Comparison of ENCODE assay signal across 12 cellular contexts in genomic region chr18:48922203-48922800, GRCh38. TPM values are rescaled to one million over a fixed set of nuclear protein-coding genes. Genes with fewer than 3 reads are reported as not detected.
A peak's percentile ranks its signal among the peaks of the same experiment; 100 is the strongest.
DNase-seq lines count a peak whose midpoint lies in the region; TF ChIP-seq lines count a peak whose summit lies in the region.
"Had no signal": no experiment of that assay in that cellular context is flagged by ENCODE, and none has a peak within 500 bp of the region (broad histone marks: within the 10 kb centered on the region; RNA-seq: fewer than 3 reads in every experiment).

No MANE protein-coding gene starts in this region.

- peaks cover 50% of the 10 kb centered on the region for H3K36me3 Mint-ChIP-seq in activated naive CD4-positive, alpha-beta T cell treated with anti-CD3 and anti-CD28 coated beads, Interleukin-2, amount 10 ng/mL, durations not matched to agents 7 days and 5 days
- H3K36me3 Mint-ChIP-seq in activated naive CD4-positive, alpha-beta T cell treated with anti-CD3 and anti-CD28 coated beads for 36 hours (ENCODE audit: low read depth) = peaks cover 13% of the 10 kb centered on the region
- H3K36me3 Mint-ChIP-seq in chondrocyte (ENCODE audit: low read depth) (peaks cover 34% of the 10 kb centered on the region), mesothelial cell of epicardium (peaks cover 13% of the 10 kb centered on the region), type B pancreatic cell (peaks cover 23% of the 10 kb centered on the region)

- TF ChIP-seq CTCF in chondrocyte (IDR thresholded peaks at IDR 0.05) (no peak), mesothelial cell of epicardium (IDR thresholded peaks at IDR 0.05; ENCODE audit: unreplicated experiment) (no peak), type B pancreatic cell (conservative IDR thresholded peaks at IDR 0.05) (no peak), BE2C (IDR thresholded peaks at IDR 0.05; ENCODE audit: low read depth, low read length) (no peak)

- H3K4me1 Mint-ChIP-seq in activated naive CD4-positive, alpha-beta T cell treated with anti-CD3 and anti-CD28 coated beads, Interleukin-2, amount 10 ng/mL, durations not matched to agents 7 days and 5 days = peaks cover 71% of the 10 kb centered on the region
- peaks cover 44% of the 10 kb centered on the region for H3K4me1 Mint-ChIP-seq in activated naive CD4-positive, alpha-beta T cell treated with anti-CD3 and anti-CD28 coated beads for 36 hours (ENCODE audit: low read depth)
- H3K4me1 Mint-ChIP-seq in chondrocyte (ENCODE audit: low read depth) = peaks cover 96% of the 10 kb centered on the region
- H3K4me1 Mint-ChIP-seq in mesothelial cell of epicardium = peaks cover 74% of the 10 kb centered on the region
- H3K4me1 Mint-ChIP-seq in type B pancreatic cell (ENCODE audit: unreplicated experiment) = peaks cover 53% of the 10 kb centered on the region

- no peaks in the 10 kb centered on the region for H3K4me1 ChIP-seq in BE2C

- no peak overlapping the region for H3K27ac Mint-ChIP-seq in activated naive CD4-positive, alpha-beta T cell treated with anti-CD3 and anti-CD28 coated beads, Interleukin-2, amount 10 ng/mL, durations not matched to agents 7 days and 5 days
- H3K27ac Mint-ChIP-seq in activated naive CD4-positive, alpha-beta T cell treated with anti-CD3 and anti-CD28 coated beads for 36 hours = no peak overlapping the region
- H3K27ac Mint-ChIP-seq in chondrocyte (ENCODE audit: unreplicated experiment) (peak overlapping the region; percentile 96), mesothelial cell of epicardium (peak overlapping the region; percentile 99), type B pancreatic cell (peak overlapping the region; percentile 19)

- CTCF ChIA-PET in activated naive CD4-positive, alpha-beta T cell treated with anti-CD3 and anti-CD28 coated beads, Interleukin-2, amount 10 ng/mL, durations not matched to agents 7 days and 5 days (lab: Charles Lee) = interaction anchor here (1.6 to 2.1 kb wide), 2 partner anchors 145 to 146 kb away, joined by 3 to 4 read pairs; no protein-coding TSS in a partner anchor
- CTCF ChIA-PET in activated naive CD4-positive, alpha-beta T cell treated with anti-CD3 and anti-CD28 coated beads for 36 hours (lab: Charles Lee) = interaction anchor here (0.8 kb wide), 1 partner anchor 9 kb away, joined by 4 read pairs; no protein-coding TSS in a partner anchor

- intact Hi-C loops in activated naive CD4-positive, alpha-beta T cell treated with anti-CD3 and anti-CD28 coated beads for 36 hours (cut with micrococcal nuclease) = no loop called here

- peak overlapping the region; percentile 55 for H3K4me3 Mint-ChIP-seq in activated naive CD4-positive, alpha-beta T cell treated with anti-CD3 and anti-CD28 coated beads, Interleukin-2, amount 10 ng/mL, durations not matched to agents 7 days and 5 days
- H3K4me3 Mint-ChIP-seq in activated naive CD4-positive, alpha-beta T cell treated with anti-CD3 and anti-CD28 coated beads for 36 hours = no peak overlapping the region
- H3K4me3 Mint-ChIP-seq in chondrocyte (ENCODE audit: unreplicated experiment) (peak overlapping the region; percentile 68), mesothelial cell of epicardium (peak overlapping the region; percentile 30), type B pancreatic cell (peak overlapping the region; percentile 71)

- no peaks in the 10 kb centered on the region for H3K9me3 ChIP-seq in BE2C

- H3K27me3 Mint-ChIP-seq in activated naive CD4-positive, alpha-beta T cell treated with anti-CD3 and anti-CD28 coated beads, Interleukin-2, amount 10 ng/mL, durations not matched to agents 7 days and 5 days = peaks cover 3% of the 10 kb centered on the region
- H3K27me3 Mint-ChIP-seq in activated naive CD4-positive, alpha-beta T cell treated with anti-CD3 and anti-CD28 coated beads for 36 hours (ENCODE audit: low read depth) = no peaks in the 10 kb centered on the region
- H3K27me3 Mint-ChIP-seq in chondrocyte (ENCODE audit: low read depth) (no peaks in the 10 kb centered on the region), mesothelial cell of epicardium (ENCODE audit: low read depth) (no peaks in the 10 kb centered on the region), type B pancreatic cell (no peaks in the 10 kb centered on the region)
- H3K27me3 Mint-ChIP-seq: CD4-positive, CD25-positive, alpha-beta regulatory T cell; memory B cell had no signal

- DNase-seq in activated naive CD4-positive, alpha-beta T cell treated with anti-CD3 and anti-CD28 coated beads, Interleukin-2, amount 10 ng/mL, durations not matched to agents 7 days and 5 days = no peak
- no peak for DNase-seq in activated naive CD4-positive, alpha-beta T cell treated with anti-CD3 and anti-CD28 coated beads for 36 hours
- DNase-seq in chondrocyte (ENCODE audit: low spot score) (peak; percentile 13), mesothelial cell of epicardium (ENCODE audit: low spot score in 2 of 2, unreplicated experiment in 2 of 2) (no peak), type B pancreatic cell (ENCODE audit: extremely low spot score, unreplicated experiment) (no peak), BE2C (no peak), NCI-H2081 (lab: John Stamatoyannopoulos, UW) (no peak), KBM-7 (no peak)
- DNase-seq: activated naive CD4-positive, alpha-beta T cell treated with Interleukin-2 at 50 U/mL for 16 hours; CD4-positive, CD25-positive, alpha-beta regulatory T cell; NK-92 treated with Interleukin-12 subunit alpha and Interleukin-12 subunit beta, amount 100 ng/mL, for 24 hours had no signal

- H3K36me3 ChIP-seq in BE2C = no peaks in the 10 kb centered on the region

- no peaks in the 10 kb centered on the region for H3K27me3 ChIP-seq in BE2C

- no peak overlapping the region for H3K4me3 ChIP-seq in BE2C (ENCODE audit: low read depth, low read length)

- in situ Hi-C loops in KBM-7 (cut with MboI; ENCODE audit: low pct_unique_long_range_greater_than_20kb, low sequenced_read_pairs) = no loop called here

- no peaks in the 10 kb centered on the region for H3K9me3 Mint-ChIP-seq in activated naive CD4-positive, alpha-beta T cell treated with anti-CD3 and anti-CD28 coated beads, Interleukin-2, amount 10 ng/mL, durations not matched to agents 7 days and 5 days
- no peaks in the 10 kb centered on the region for H3K9me3 Mint-ChIP-seq in activated naive CD4-positive, alpha-beta T cell treated with anti-CD3 and anti-CD28 coated beads for 36 hours
- H3K9me3 Mint-ChIP-seq in chondrocyte (ENCODE audit: low read depth) = no peaks in the 10 kb centered on the region
- H3K9me3 Mint-ChIP-seq in mesothelial cell of epicardium = no peaks in the 10 kb centered on the region
- no peaks in the 10 kb centered on the region for H3K9me3 Mint-ChIP-seq in type B pancreatic cell
- H3K9me3 Mint-ChIP-seq: CD4-positive, CD25-positive, alpha-beta regulatory T cell; memory B cell had no signal

RNA-seq across cellular contexts. Expression of gene SMAD7, which starts 28.5 kb away (rescaled TPM):
- 1 to 10 TPM; 5.9 to 7.0 TPM for total RNA-seq in activated naive CD4-positive, alpha-beta T cell treated with anti-CD3 and anti-CD28 coated beads for 36 hours
- 61.2 to 99.9 TPM (median 70.1 TPM) in 3 replicates for total RNA-seq in chondrocyte
- total RNA-seq in mesothelial cell of epicardium = 75.5 to 77.6 TPM (median 76.8 TPM) in 3 replicates
- total RNA-seq in type B pancreatic cell (ENCODE audit: low replicate concordance) = 17.8 and 30.9 TPM in 2 replicates
- polyA plus RNA-seq in BE2C (2012; ENCODE audit: insufficient read depth, insufficient read length, low read depth) = 13.7 TPM

Comparison
In these comparisons a context has a peak if more than half of its experiments do, and no peak if none do; other contexts are left out.
1. H3K27ac Mint-ChIP-seq: peak in chondrocyte (single experiment), mesothelial cell of epicardium (single experiment) and type B pancreatic cell (single experiment); none in activated naive CD4-positive, alpha-beta T cell treated with anti-CD3 and anti-CD28 coated beads, Interleukin-2, amount 10 ng/mL, durations not matched to agents 7 days and 5 days (single experiment) and activated naive CD4-positive, alpha-beta T cell treated with anti-CD3 and anti-CD28 coated beads for 36 hours (single experiment).